ENCODE assay signal across 8 cellular contexts in genomic region chr20:1212607-1213396, GRCh38. TPM values are rescaled to one million over a fixed set of nuclear protein-coding genes. Genes with fewer than 3 reads are reported as not detected.
A peak's percentile ranks its signal among the peaks of the same experiment; 100 is the strongest.
DNase-seq lines count a peak whose midpoint lies in the region; ATAC-seq and TF ChIP-seq lines count a peak whose summit lies in the region.

No MANE protein-coding gene starts in this region.

- CTCF ChIA-PET in activated CD4-positive, alpha-beta T cell treated with anti-CD3 and anti-CD28 coated beads, Interleukin-2, amount 10 ng/mL, durations not matched to agents 7 days and 5 days (lab: Charles Lee): interaction anchor here (0.6 to 1.9 kb wide), 9 partner anchors 12 to 385 kb away, joined by 3 to 10 read pairs (median 3); partner anchors contain the start of gene NSFL1C

- peaks cover 34% of the 10 kb centered on the region for H3K4me1 Mint-ChIP-seq in activated CD4-positive, alpha-beta T cell treated with anti-CD3 and anti-CD28 coated beads, Interleukin-2, amount 10 ng/mL, durations not matched to agents 7 days and 5 days

- POLR2A ChIA-PET in activated CD4-positive, alpha-beta T cell treated with anti-CD3 and anti-CD28 coated beads, Interleukin-2, amount 10 ng/mL, durations not matched to agents 7 days and 5 days (lab: Charles Lee): no interaction called here

- 14% methylated on average over 21 of the region's 21 CpGs for WGBS in liver

- no peak overlapping the region for H3K4me3 Mint-ChIP-seq in activated CD4-positive, alpha-beta T cell treated with anti-CD3 and anti-CD28 coated beads, Interleukin-2, amount 10 ng/mL, durations not matched to agents 7 days and 5 days

- peak; percentile 2 for DNase-seq in DMS79 (lab: John Stamatoyannopoulos, UW)
- peak; percentile 85 for DNase-seq in NCI-H510A treated with DMSO at 0.1 percent for 48 hours (lab: John Stamatoyannopoulos, UW)
- peak; percentile 82 for DNase-seq in activated CD4-positive, alpha-beta T cell treated with anti-CD3 and anti-CD28 coated beads, Interleukin-2, amount 10 ng/mL, durations not matched to agents 7 days and 5 days
- DNase-seq in dedifferentiated amniotic fluid mesenchymal stem cell (ENCODE audit: extremely low spot score): peak; percentile 67
- DNase-seq in stimulated activated CD4-positive, alpha-beta T cell treated with anti-CD3 and anti-CD28 coated beads, Interleukin-4, amount 100 ng/mL, for 4 hours: peak; percentile 61 to 62
- DNase-seq in T1000 (lab: John Stamatoyannopoulos, UW): no peak

- peak; percentile 79 for ATAC-seq in HG02885 (IDR thresholded peaks at IDR 0.05; ENCODE audit: poor library complexity, unreplicated experiment)

- no peak overlapping the region for H3K27ac ChIP-seq in liver (ENCODE audit: low read depth in 1 of 2, low read length in 2 of 2)

- H3K9me3 ChIP-seq in liver (ENCODE audit: control insufficient read depth in 4 of 4, low read length in 3 of 4): no peaks in the 10 kb centered on the region

- peaks cover 23% of the 10 kb centered on the region for H3K27me3 Mint-ChIP-seq in activated CD4-positive, alpha-beta T cell treated with anti-CD3 and anti-CD28 coated beads, Interleukin-2, amount 10 ng/mL, durations not matched to agents 7 days and 5 days

- no peaks in the 10 kb centered on the region for H3K9me3 Mint-ChIP-seq in activated CD4-positive, alpha-beta T cell treated with anti-CD3 and anti-CD28 coated beads, Interleukin-2, amount 10 ng/mL, durations not matched to agents 7 days and 5 days

- H3K36me3 ChIP-seq in liver (ENCODE audit: control insufficient read depth in 4 of 4, insufficient read depth in 3 of 4, low read depth in 1 of 4, low read length in 3 of 4): no peaks in the 10 kb centered on the region

- no peak overlapping the region for H3K9ac ChIP-seq in liver (ENCODE audit: low read depth in 1 of 2, low read length in 2 of 2)

- H3K4me1 ChIP-seq in liver (ENCODE audit: control insufficient read depth in 4 of 4, insufficient read depth in 4 of 4, low read length in 3 of 4): no peaks in the 10 kb centered on the region

- H3K27me3 ChIP-seq in liver (ENCODE audit: control insufficient read depth in 4 of 4, insufficient read depth in 4 of 4, low read length in 3 of 4): no peaks in the 10 kb centered on the region

- no peak overlapping the region for H3K27ac Mint-ChIP-seq in activated CD4-positive, alpha-beta T cell treated with anti-CD3 and anti-CD28 coated beads, Interleukin-2, amount 10 ng/mL, durations not matched to agents 7 days and 5 days

- H3K4me3 ChIP-seq in liver (ENCODE audit: low read depth in 1 of 3, low read length in 3 of 3): no peak overlapping the region

- TF ChIP-seq CTCF in liver (IDR thresholded peaks at IDR 0.05; ENCODE audit: low read depth, low read length, missing input control): peak; percentile 83

- TF ChIP-seq RAD21 in liver (IDR thresholded peaks at IDR 0.05): peak; percentile 94 to 97

- no peaks in the 10 kb centered on the region for H3K36me3 Mint-ChIP-seq in activated CD4-positive, alpha-beta T cell treated with anti-CD3 and anti-CD28 coated beads, Interleukin-2, amount 10 ng/mL, durations not matched to agents 7 days and 5 days (ENCODE audit: low read depth)

TF ChIP-seq in liver, 16 proteins besides CTCF, POLR2A, EP300 and RAD21:
- TF ChIP-seq REST (IDR thresholded peaks at IDR 0.05): no peak
- no peak for TF ChIP-seq NR2F2 (IDR thresholded peaks at IDR 0.05)
- no peak for TF ChIP-seq MAX (IDR thresholded peaks at IDR 0.05)
- no peak for TF ChIP-seq FOXA1 (IDR thresholded peaks at IDR 0.05)
- TF ChIP-seq FOXA2 (IDR thresholded peaks at IDR 0.05): no peak
- TF ChIP-seq ATF3 (IDR thresholded peaks at IDR 0.05): no peak
- TF ChIP-seq JUND (IDR thresholded peaks at IDR 0.05): no peak
- TF ChIP-seq SP1 (IDR thresholded peaks at IDR 0.05): no peak
- TF ChIP-seq GABPA (IDR thresholded peaks at IDR 0.05 in 1 of 2, conservative IDR thresholded peaks at IDR 0.05 in 1 of 2): no peak
- TF ChIP-seq TAF1 (conservative IDR thresholded peaks at IDR 0.05): no peak
- no peak for TF ChIP-seq HNF4G (IDR thresholded peaks at IDR 0.05)
- no peak for TF ChIP-seq ZBTB33 (IDR thresholded peaks at IDR 0.05)

RNA-seq across cellular contexts. Expression of gene C20orf202, which starts 9.5 kb away (rescaled TPM):
- not detected for total RNA-seq in activated CD4-positive, alpha-beta T cell treated with anti-CD3 and anti-CD28 coated beads, Interleukin-2, amount 10 ng/mL, durations not matched to agents 7 days and 5 days
- under 1 TPM; 0.14 to 0.42 TPM for total RNA-seq in liver
- under 1 TPM; 0.07 to 0.10 TPM for polyA plus RNA-seq in liver

RNA-seq across cellular contexts. Expression of gene RAD21L1, which starts 13.0 kb away (rescaled TPM):
- under 1 TPM in 1 of 2 experiments, not detected in 1; 0.27 TPM for total RNA-seq in activated CD4-positive, alpha-beta T cell treated with anti-CD3 and anti-CD28 coated beads, Interleukin-2, amount 10 ng/mL, durations not matched to agents 7 days and 5 days
- total RNA-seq in liver: not detected
- not detected for polyA plus RNA-seq in liver

RNA-seq across cellular contexts. Expression of gene TMEM74B, which starts 28.0 kb away (rescaled TPM):
- total RNA-seq in activated CD4-positive, alpha-beta T cell treated with anti-CD3 and anti-CD28 coated beads, Interleukin-2, amount 10 ng/mL, durations not matched to agents 7 days and 5 days: under 1 TPM in 1 of 2 experiments, not detected in 1; 0.10 TPM
- 1 to 10 TPM in 1 of 2 donors, under 1 TPM in 1; 0.42 to 3.4 TPM for total RNA-seq in liver
- under 1 TPM; 0.14 to 0.76 TPM for polyA plus RNA-seq in liver

RNA-seq across cellular contexts. Expression of gene SNPH, which starts 53.3 kb away (rescaled TPM):
- total RNA-seq in activated CD4-positive, alpha-beta T cell treated with anti-CD3 and anti-CD28 coated beads, Interleukin-2, amount 10 ng/mL, durations not matched to agents 7 days and 5 days: 1 to 10 TPM; 7.3 to 8.4 TPM
- total RNA-seq in liver: under 1 TPM; 0.28 to 0.50 TPM
- polyA plus RNA-seq in liver: under 1 TPM; 0.04 to 0.14 TPM
